In the genomic region with DNA sequence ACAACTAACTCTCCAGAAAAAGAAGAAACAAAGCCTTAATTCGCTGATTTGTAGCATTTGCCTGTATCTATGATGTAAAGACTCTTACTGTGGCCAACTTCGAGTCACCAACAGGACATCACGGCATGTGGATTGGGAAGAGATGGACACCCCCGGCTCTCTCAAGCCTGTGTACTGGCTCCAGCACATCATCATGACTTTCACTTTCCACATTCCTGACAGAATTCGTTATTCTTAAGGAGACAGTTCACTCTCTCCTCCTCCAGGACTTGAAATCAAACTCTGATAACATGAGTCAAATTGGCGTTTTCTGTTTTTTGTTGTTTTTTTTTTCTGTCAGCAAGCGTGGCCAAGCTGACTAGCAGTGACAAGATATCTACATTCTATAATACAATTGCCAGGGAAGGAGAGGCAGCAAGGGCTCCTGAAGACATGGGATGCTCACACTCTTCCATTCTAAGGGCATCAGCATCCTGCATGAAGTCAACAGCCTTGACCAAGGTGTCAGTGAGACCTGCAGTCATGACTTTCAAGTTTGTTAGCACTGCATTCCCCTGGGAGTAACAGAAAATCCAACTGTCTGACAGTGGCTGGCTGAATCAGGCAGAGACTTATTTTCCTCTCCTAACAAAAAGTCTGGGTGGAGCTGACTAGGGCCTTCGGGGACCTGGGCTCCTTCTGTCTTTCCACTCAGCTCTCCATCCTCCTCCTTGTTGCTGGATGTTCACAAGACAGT, we compare ENCODE assay signal across 9 cellular contexts. TPM values are rescaled to one million over a fixed set of nuclear protein-coding genes. Genes with fewer than 3 reads are reported as not detected.
A peak's percentile ranks its signal among the peaks of the same experiment; 100 is the strongest.
DNase-seq lines count a peak whose midpoint lies in the region; ATAC-seq, FAIRE-seq and TF ChIP-seq lines count a peak whose summit lies in the region.
"Had no signal": no experiment of that assay in that cellular context is flagged by ENCODE, and none has a peak within 500 bp of the region (broad histone marks: within the 10 kb centered on the region; RNA-seq: fewer than 3 reads in every experiment).

No MANE protein-coding gene starts in this region.

- ATAC-seq in GM19351 (IDR thresholded peaks at IDR 0.05; ENCODE audit: unreplicated experiment) (no peak), GM21528 (IDR thresholded peaks at IDR 0.05; ENCODE audit: low FRiP score, unreplicated experiment) (no peak)

- no peaks in the 10 kb centered on the region for H3K4me1 ChIP-seq in colonic mucosa

- H3K27ac ChIP-seq in colonic mucosa = no peak overlapping the region

- H3K4me3 ChIP-seq in fibroblast of pulmonary artery (replicated peaks; ENCODE audit: low read depth, low read length) = peak overlapping the region; percentile 3
- no peak overlapping the region for H3K4me3 ChIP-seq in colonic mucosa

- no peaks in the 10 kb centered on the region for H3K27me3 ChIP-seq in colonic mucosa

- DNase-seq in AG08396 (ENCODE audit: low spot score) (peak; percentile 58), RPMI7951 (ENCODE audit: low read depth) (peak; percentile 54), fibroblast of pulmonary artery (ENCODE audit: low read depth) (peak; percentile 82), pons (ENCODE audit: low spot score) (peak; percentile 49), D721Med (ENCODE audit: insufficient read length, low spot score) (no peak), colonic mucosa (no peak)
- DNase-seq: activated CD4-positive, alpha-beta T cell treated with anti-CD3 and anti-CD28 coated beads, Interleukin-2, amount 50 U/mL, for 48 hours had no signal

- intact Hi-C loops in colonic mucosa (cut with DNase I) = no loop called here

- H3K9ac ChIP-seq in colonic mucosa (ENCODE audit: low read depth in 2 of 2, low read length in 2 of 2) = no peak overlapping the region

- H3K36me3 ChIP-seq in colonic mucosa = no peaks in the 10 kb centered on the region

- TF ChIP-seq CTCF in fibroblast of pulmonary artery (IDR thresholded peaks at IDR 0.05; ENCODE audit: low read length, missing control alignments) (no peak), D721Med (IDR thresholded peaks at IDR 0.05; ENCODE audit: insufficient read depth, missing control alignments) (no peak), colonic mucosa (IDR thresholded peaks at IDR 0.05) (no peak)

- FAIRE-seq in D721Med (lab: Jason Lieb, UNC) = no peak

- no peaks in the 10 kb centered on the region for H3K9me3 ChIP-seq in colonic mucosa

RNA-seq across cellular contexts. Expression of a gene that starts 13.3 kb away (rescaled TPM):
- total RNA-seq in RPMI7951 (2014; rRNA removed; shearing (Covaris generic)) = not detected in 2 replicates
- 1 to 10 TPM; 2.0 to 3.2 TPM for total RNA-seq in colonic mucosa

RNA-seq across cellular contexts. Expression of a gene that starts 37.9 kb away (rescaled TPM):
- 0.20 and 0.72 TPM in 2 replicates for total RNA-seq in RPMI7951 (2014; rRNA removed; shearing (Covaris generic))
- under 1 TPM; 0.48 to 0.59 TPM for total RNA-seq in colonic mucosa

RNA-seq across cellular contexts. Expression of a gene that starts 41.8 kb away (rescaled TPM):
- total RNA-seq in RPMI7951 (2014; rRNA removed; shearing (Covaris generic)) = 4.0 TPM in 2 replicates
- 1 to 10 TPM; 2.2 to 2.9 TPM for total RNA-seq in colonic mucosa

Comparison
In these comparisons a context has a peak if more than half of its experiments do, and no peak if none do; other contexts are left out.
1. DNase-seq: peak in AG08396 (single experiment), RPMI7951 (single experiment), fibroblast of pulmonary artery (single experiment) and pons (single experiment); none in D721Med (single experiment) and colonic mucosa (single experiment).